ENCODE assay signal across 9 cellular contexts in the genomic region with DNA sequence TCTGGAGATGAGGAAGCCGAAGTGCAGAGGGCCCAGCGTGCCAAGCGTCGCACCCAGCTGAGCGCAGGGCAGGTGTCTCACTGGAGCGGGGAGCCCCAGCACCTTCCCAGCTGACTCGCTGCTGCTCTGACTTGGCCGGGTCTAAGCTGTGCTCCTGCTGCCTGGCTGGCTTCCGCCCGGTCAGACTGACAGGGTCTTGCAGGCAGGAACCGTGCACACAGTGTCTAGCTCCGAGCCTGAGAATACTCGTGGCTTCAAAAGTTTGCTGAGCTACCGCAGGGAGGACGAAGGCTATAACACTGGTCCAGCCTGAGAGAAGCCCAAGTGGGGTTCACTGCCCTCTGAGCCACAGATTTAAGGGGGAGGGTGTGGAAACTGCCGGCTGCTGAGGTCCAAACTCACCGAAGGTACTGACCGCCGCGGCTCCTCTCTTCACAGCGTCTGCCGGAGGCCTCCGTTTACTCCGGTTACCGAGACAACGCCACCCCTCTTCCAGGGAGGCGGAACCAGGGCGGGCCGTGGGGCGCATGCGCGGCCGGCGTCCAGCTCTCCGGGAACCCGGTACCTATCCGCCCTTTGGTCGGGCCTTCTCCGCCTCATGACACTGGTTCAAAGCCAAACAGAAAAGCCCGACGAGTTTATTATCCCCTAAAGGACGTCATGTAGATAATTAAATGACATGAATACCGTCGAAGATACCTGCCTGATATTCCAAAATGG. TPM values are rescaled to one million over a fixed set of nuclear protein-coding genes. Genes with fewer than 3 reads are reported as not detected.
DNase-seq lines count a peak whose midpoint lies in the region; ATAC-seq, FAIRE-seq and TF ChIP-seq lines count a peak whose summit lies in the region.
"Had no signal": no experiment of that assay in that cellular context is flagged by ENCODE, and none has a peak within 500 bp of the region (broad histone marks: within the 10 kb centered on the region; RNA-seq: fewer than 3 reads in every experiment).

A gene with protein sequence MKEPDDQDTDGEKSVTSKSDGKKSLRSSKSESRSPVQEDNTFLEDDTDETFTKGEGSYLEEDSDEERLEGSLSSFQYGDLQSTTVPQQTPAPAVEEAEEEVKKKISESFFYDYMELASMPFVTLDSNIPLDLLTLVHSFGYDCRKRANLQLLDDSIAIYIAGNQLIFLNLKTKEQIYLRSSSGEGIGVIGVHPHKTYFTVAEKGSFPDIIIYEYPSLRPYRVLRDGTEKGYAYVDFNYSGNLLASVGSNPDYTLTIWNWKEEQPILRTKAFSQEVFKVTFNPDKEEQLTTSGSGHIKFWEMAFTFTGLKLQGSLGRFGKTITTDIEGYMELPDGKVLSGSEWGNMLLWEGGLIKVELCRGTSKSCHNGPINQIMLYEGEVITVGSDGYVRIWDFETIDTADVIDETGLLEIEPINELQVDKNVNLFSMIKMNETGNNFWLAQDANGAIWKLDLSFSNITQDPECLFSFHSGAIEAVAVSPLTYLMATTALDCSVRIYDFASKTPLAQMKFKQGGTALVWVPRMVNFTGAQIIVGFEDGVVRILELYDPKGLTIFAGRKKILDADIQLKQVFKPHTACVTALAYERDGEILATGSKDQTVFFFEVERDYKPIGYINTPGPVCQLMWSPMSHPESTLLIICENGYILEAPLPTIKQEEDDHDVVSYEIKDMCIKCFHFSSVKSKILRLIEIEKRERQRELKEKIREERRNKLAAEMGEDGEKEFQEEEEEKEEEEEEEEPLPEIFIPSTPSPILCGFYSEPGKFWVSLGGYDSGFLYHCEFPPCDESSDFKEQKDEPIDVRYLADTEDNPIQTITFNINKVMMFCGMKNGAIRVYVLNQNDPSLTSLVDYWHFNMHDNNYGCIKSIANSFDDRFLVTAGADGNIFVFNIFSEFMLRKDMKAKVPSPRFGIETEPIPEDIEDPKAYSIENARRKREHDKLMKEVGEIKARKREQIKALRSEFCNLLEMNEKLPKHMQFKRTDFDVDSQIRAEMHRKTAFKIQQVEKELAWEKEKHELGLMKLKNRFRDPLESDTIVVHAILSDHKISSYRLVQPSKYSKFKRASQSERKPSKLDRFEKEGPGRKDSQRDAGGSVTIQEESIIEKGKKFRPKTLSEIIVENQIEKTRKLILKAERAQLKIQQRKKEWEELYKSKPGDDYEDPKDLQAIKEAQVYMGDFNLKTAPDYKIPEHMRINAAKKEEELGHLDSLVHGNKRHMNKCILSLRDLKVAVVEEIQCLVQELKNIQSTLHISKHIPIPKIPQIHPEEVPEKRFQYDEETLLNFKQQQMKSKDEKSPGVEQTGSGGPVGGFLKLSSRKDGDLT (N-terminal part only) (minus strand): TSS at position 443 of the 720 bp plus-strand sequence. CDS start 7,829 bp downstream, outside the sequence.

- no peaks in the 10 kb centered on the region for H3K9me3 ChIP-seq in small intestine (ENCODE audit: control insufficient read depth, low read depth)

- FAIRE-seq in small intestine (lab: Jason Lieb, UNC) (no peak), RCC 7860 (lab: Jason Lieb, UNC) (no peak)
- FAIRE-seq: GM18507 had no signal

- peaks cover 0 to 2% of the 10 kb centered on the region in 2 donors for H3K36me3 ChIP-seq in small intestine (ENCODE audit: control insufficient read depth in 2 of 2, insufficient read depth in 2 of 2, low read length in 2 of 2)

- WGBS in small intestine, 3 donors: 36 to 39% (median 38%) methylated on average over 44 of the region's 44 CpGs

- no peak within 1 kb of the TSS for H3K27ac ChIP-seq in small intestine (ENCODE audit: low read depth in 1 of 2, low read length in 1 of 2)

- ATAC-seq in SK-N-SH treated with all-trans-retinoic acid at 6 μM for 48 hours: no peak

- peak within 1 kb of the TSS in 1 of 2 donors; percentile 40 for H3K4me3 ChIP-seq in small intestine (ENCODE audit: low read depth in 1 of 2, low read length in 2 of 2)

- DNase-seq in EH (ENCODE audit: low read depth): peak; percentile 81
- DNase-seq in activated CD4-positive, alpha-beta T cell treated with anti-CD3 and anti-CD28 coated beads for 1 hour: peak; percentile 35
- DNase-seq in cerebellum (ENCODE audit: low spot score): peak; percentile 55
- DNase-seq in inferior parietal cortex (ENCODE audit: extremely low spot score): peak; percentile 66
- peak; percentile 82 for DNase-seq in small intestine
- no peak for DNase-seq in RCC 7860 (ENCODE audit: low spot score)
- DNase-seq in DMS53 (lab: John Stamatoyannopoulos, UW): no peak

- no peaks in the 10 kb centered on the region for H3K27me3 ChIP-seq in small intestine (ENCODE audit: control insufficient read depth in 2 of 2, insufficient read depth in 2 of 2, low read length in 2 of 2)

- peaks cover 2 to 3% of the 10 kb centered on the region in 2 donors for H3K4me1 ChIP-seq in small intestine (ENCODE audit: control insufficient read depth in 2 of 2, insufficient read depth in 1 of 2, low read depth in 1 of 2, low read length in 1 of 2)

TF ChIP-seq in SK-N-SH treated with all-trans-retinoic acid at 6 μM for 48 hours, 23 proteins besides CTCF, POLR2A, EP300 and RAD21:
- TF ChIP-seq, protein P1, sequence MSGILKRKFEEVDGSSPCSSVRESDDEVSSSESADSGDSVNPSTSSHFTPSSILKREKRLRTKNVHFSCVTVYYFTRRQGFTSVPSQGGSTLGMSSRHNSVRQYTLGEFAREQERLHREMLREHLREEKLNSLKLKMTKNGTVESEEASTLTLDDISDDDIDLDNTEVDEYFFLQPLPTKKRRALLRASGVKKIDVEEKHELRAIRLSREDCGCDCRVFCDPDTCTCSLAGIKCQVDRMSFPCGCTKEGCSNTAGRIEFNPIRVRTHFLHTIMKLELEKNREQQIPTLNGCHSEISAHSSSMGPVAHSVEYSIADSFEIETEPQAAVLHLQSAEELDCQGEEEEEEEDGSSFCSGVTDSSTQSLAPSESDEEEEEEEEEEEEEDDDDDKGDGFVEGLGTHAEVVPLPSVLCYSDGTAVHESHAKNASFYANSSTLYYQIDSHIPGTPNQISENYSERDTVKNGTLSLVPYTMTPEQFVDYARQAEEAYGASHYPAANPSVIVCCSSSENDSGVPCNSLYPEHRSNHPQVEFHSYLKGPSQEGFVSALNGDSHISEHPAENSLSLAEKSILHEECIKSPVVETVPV (CRISPR knock-in tag; IDR thresholded peaks at IDR 0.05): no peak
- TF ChIP-seq ZNF70 (CRISPR knock-in tag; IDR thresholded peaks at IDR 0.05) (no peak), ESRRG (CRISPR knock-in tag; IDR thresholded peaks at IDR 0.05) (no peak), RARB (CRISPR knock-in tag; IDR thresholded peaks at IDR 0.05) (no peak), OSR1 (CRISPR knock-in tag; IDR thresholded peaks at IDR 0.05) (no peak), PPARA (CRISPR knock-in tag; IDR thresholded peaks at IDR 0.05; ENCODE audit: borderline replicate concordance) (no peak), BACH2 (CRISPR knock-in tag; IDR thresholded peaks at IDR 0.05; ENCODE audit: borderline replicate concordance) (no peak), ZFP30 (CRISPR knock-in tag; IDR thresholded peaks at IDR 0.05) (no peak), ZNF8 (CRISPR knock-in tag; IDR thresholded peaks at IDR 0.05) (no peak), ISL1 (CRISPR knock-in tag; IDR thresholded peaks at IDR 0.05) (no peak), TOX (CRISPR knock-in tag; IDR thresholded peaks at IDR 0.05; ENCODE audit: borderline replicate concordance) (no peak), GLIS3 (CRISPR knock-in tag; IDR thresholded peaks at IDR 0.05) (no peak)
- TF ChIP-seq, protein P2, sequence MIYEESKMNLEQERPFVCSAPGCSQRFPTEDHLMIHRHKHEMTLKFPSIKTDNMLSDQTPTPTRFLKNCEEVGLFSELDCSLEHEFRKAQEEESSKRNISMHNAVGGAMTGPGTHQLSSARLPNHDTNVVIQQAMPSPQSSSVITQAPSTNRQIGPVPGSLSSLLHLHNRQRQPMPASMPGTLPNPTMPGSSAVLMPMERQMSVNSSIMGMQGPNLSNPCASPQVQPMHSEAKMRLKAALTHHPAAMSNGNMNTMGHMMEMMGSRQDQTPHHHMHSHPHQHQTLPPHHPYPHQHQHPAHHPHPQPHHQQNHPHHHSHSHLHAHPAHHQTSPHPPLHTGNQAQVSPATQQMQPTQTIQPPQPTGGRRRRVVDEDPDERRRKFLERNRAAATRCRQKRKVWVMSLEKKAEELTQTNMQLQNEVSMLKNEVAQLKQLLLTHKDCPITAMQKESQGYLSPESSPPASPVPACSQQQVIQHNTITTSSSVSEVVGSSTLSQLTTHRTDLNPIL (CRISPR knock-in tag; IDR thresholded peaks at IDR 0.05; ENCODE audit: low read depth): no peak

RNA-seq across cellular contexts. Expression of the gene that starts here (rescaled TPM):
- total RNA-seq in cerebellum: 16.9 TPM
- polyA plus RNA-seq in small intestine: 1 to 10 TPM; 1.4 to 2.3 (median 1.8) TPM

Comparison
In these comparisons a context has a peak if more than half of its experiments do, and no peak if none do; other contexts are left out.
1. DNase-seq: peak in EH (single experiment), activated CD4-positive, alpha-beta T cell treated with anti-CD3 and anti-CD28 coated beads for 1 hour (single experiment), cerebellum (single experiment), inferior parietal cortex (single experiment) and small intestine (single experiment); none in RCC 7860 (single experiment) and DMS53 (single experiment).